ENCODE assay signal across 22 cellular contexts in genomic region chr1:113142791-113143190, GRCh38.
DNase-seq lines count a peak whose midpoint lies in the region; ATAC-seq and TF ChIP-seq lines count a peak whose summit lies in the region.
"Had no signal": no experiment of that assay in that cellular context is flagged by ENCODE, and none has a peak within 500 bp of the region (broad histone marks: within the 10 kb centered on the region; RNA-seq: fewer than 3 reads in every experiment).

No MANE protein-coding gene starts in this region.

- peaks cover 39% of the 10 kb centered on the region for H3K4me1 Mint-ChIP-seq in T-helper 2 cell treated with Interferon-gamma antibody and Interleukin-4, amounts not matched to agents 5 μg/mL and 100 μg/mL, for 36 hours (ENCODE audit: low read depth)

- no peaks in the 10 kb centered on the region for H3K36me3 Mint-ChIP-seq in T-helper 2 cell treated with Interferon-gamma antibody and Interleukin-4, amounts not matched to agents 5 μg/mL and 100 μg/mL, for 36 hours (ENCODE audit: low read depth)
- H3K36me3 Mint-ChIP-seq: CD4-positive, CD25-positive, alpha-beta regulatory T cell; type B pancreatic cell had no signal

- H3K27ac Mint-ChIP-seq in T-helper 2 cell treated with Interferon-gamma antibody and Interleukin-4, amounts not matched to agents 5 μg/mL and 100 μg/mL, for 36 hours = no peak overlapping the region
- H3K27ac Mint-ChIP-seq: H9, type B pancreatic cell had no signal

- peak overlapping the region; percentile 9 for H3K4me3 Mint-ChIP-seq in T-helper 2 cell treated with Interferon-gamma antibody and Interleukin-4, amounts not matched to agents 5 μg/mL and 100 μg/mL, for 36 hours
- H3K4me3 Mint-ChIP-seq: CD4-positive, CD25-positive, alpha-beta regulatory T cell; H9; type B pancreatic cell had no signal

- no peak for TF ChIP-seq CTCF in choroid plexus epithelial cell (conservative IDR thresholded peaks at IDR 0.05; ENCODE audit: low read depth, low read length)

- no peak for ATAC-seq in GM18873 (IDR thresholded peaks at IDR 0.05; ENCODE audit: low FRiP score, unreplicated experiment)
- ATAC-seq: GM12878 had no signal

- DNase-seq in T-helper 2 cell treated with Interferon-gamma antibody and Interleukin-4, amounts not matched to agents 5 μg/mL and 100 μg/mL, for 36 hours (ENCODE audit: low spot score) = no peak
- DNase-seq in T-helper 2 cell (no peak), RPMI7951 (ENCODE audit: low read depth) (peak; percentile 80), choroid plexus epithelial cell (ENCODE audit: low read depth) (peak; percentile 56), pulmonary artery endothelial cell (ENCODE audit: low read depth, low spot score) (peak; percentile 11), nucleus accumbens (lab: John Stamatoyannopoulos, UW) (no peak), HCEC 1CT (no peak)
- DNase-seq: 8988T; activated CD4-positive, alpha-beta T cell treated with anti-CD3 and anti-CD28 coated beads, Interleukin-2, amount 50 U/mL, for 48 hours; activated T-cell treated with anti-CD3 and anti-CD28 coated beads, Interleukin-2, amount 50 U/mL, for 48 hours; CD4-positive, CD25-positive, alpha-beta regulatory T cell; DMS79 treated with DMSO at 0.1 percent for 48 hours; glutamatergic neuron; H9; kidney; NCI-H1105 treated with DMSO at 0.1 percent for 48 hours; NCI-H2171 treated with DMSO at 0.1 percent for 48 hours; NK-92 treated with Interleukin-12 subunit alpha and Interleukin-12 subunit beta, amount 100 ng/mL, for 24 hours; sigmoid colon had no signal

- H3K4me3 ChIP-seq in choroid plexus epithelial cell (ENCODE audit: low read depth, low read length) = no peak overlapping the region
- H3K4me3 ChIP-seq: GM12878, sigmoid colon had no signal

- no peaks in the 10 kb centered on the region for H3K9me3 Mint-ChIP-seq in T-helper 2 cell treated with Interferon-gamma antibody and Interleukin-4, amounts not matched to agents 5 μg/mL and 100 μg/mL, for 36 hours
- H3K9me3 Mint-ChIP-seq: CD4-positive, CD25-positive, alpha-beta regulatory T cell; H9; type B pancreatic cell had no signal

- no peaks in the 10 kb centered on the region for H3K27me3 Mint-ChIP-seq in T-helper 2 cell treated with Interferon-gamma antibody and Interleukin-4, amounts not matched to agents 5 μg/mL and 100 μg/mL, for 36 hours (ENCODE audit: low read depth)
- H3K27me3 Mint-ChIP-seq: type B pancreatic cell had no signal

Comparison
In these comparisons a context has a peak if more than half of its experiments do, and no peak if none do; other contexts are left out.
1. DNase-seq: peak in RPMI7951 (single experiment), choroid plexus epithelial cell (single experiment) and pulmonary artery endothelial cell (single experiment); none in T-helper 2 cell treated with Interferon-gamma antibody and Interleukin-4, amounts not matched to agents 5 μg/mL and 100 μg/mL, for 36 hours (single experiment), T-helper 2 cell (0 of 5), nucleus accumbens (0 of 56) and HCEC 1CT (single experiment).